Comparison of ENCODE assay signal across 13 cellular contexts in genomic region chr1:186768906-186769305, GRCh38.
DNase-seq lines count a peak whose midpoint lies in the region; ATAC-seq and TF ChIP-seq lines count a peak whose summit lies in the region.
"Had no signal": no experiment of that assay in that cellular context is flagged by ENCODE, and none has a peak within 500 bp of the region (broad histone marks: within the 10 kb centered on the region; RNA-seq: fewer than 3 reads in every experiment).

No MANE protein-coding gene starts in this region.

- intact Hi-C loops in posterior cingulate gyrus (cut with DNase I): no loop called here

- TF ChIP-seq CTCF in GM12864 (IDR thresholded peaks at IDR 0.05; ENCODE audit: low read depth, low read length, missing control alignments): no peak

- H3K4me3 ChIP-seq in GM12864 (ENCODE audit: low read depth, low read length): no peak overlapping the region
- H3K4me3 ChIP-seq: cardiac muscle cell, Peyer's patch, spleen had no signal

- in situ Hi-C loops in ACHN (cut with HindIII; ENCODE audit: low pct_ligation_motif_present, low pct_unique_long_range_greater_than_20kb, low sequenced_read_pairs): no loop called here

- ATAC-seq in GM19351 (IDR thresholded peaks at IDR 0.05; ENCODE audit: unreplicated experiment) (peak; percentile 89), HG02678 (IDR thresholded peaks at IDR 0.05; ENCODE audit: unreplicated experiment) (peak; percentile 74), HG03439 (IDR thresholded peaks at IDR 0.05; ENCODE audit: unreplicated experiment) (peak; percentile 62)

- DNase-seq in GM12864 (ENCODE audit: low read depth): peak; percentile 40
- DNase-seq in NCI-H1105 treated with DMSO at 0.1 percent for 48 hours (lab: John Stamatoyannopoulos, UW): no peak
- no peak for DNase-seq in RKO (ENCODE audit: low spot score)
- no peak for DNase-seq in ACHN
- DNase-seq in posterior cingulate gyrus: no peak
- DNase-seq: NCI-H1048, nephron progenitor cell, Peyer's patch, spleen had no signal
